8 cellular contexts compared by ENCODE assay signal in the genomic region with DNA sequence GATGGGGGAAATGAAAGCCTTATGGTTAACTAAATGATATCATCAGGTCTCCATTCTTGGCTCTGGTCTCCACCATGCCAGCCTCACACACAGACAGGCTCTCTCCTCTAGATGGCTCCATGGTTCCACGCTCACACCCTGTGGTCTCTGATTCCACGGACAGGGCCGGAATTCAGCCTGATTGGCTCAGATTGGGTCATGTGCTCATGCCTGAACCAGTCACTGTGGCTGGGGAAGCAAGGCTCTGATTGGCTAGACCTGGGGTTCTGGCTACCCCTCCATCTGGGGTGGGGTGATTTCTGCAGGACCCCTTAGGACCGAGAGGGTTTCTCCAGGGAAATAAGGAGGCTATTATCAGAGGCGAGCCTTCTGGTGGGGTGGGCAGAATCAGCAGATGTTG.
A peak's percentile ranks its signal among the peaks of the same experiment; 100 is the strongest.
DNase-seq lines count a peak whose midpoint lies in the region; ATAC-seq and TF ChIP-seq lines count a peak whose summit lies in the region.

No MANE protein-coding gene starts in this region.

- intact Hi-C loops in ovary (cut with DNase I), result loop anchor here in 1 of 4 donors (5.0 kb wide), 1 partner anchor 766 kb away; no protein-coding TSS in a partner anchor

- no peak for ATAC-seq in GM18517 (IDR thresholded peaks at IDR 0.05; ENCODE audit: unreplicated experiment)
- no peak for ATAC-seq in GM19328 (IDR thresholded peaks at IDR 0.05; ENCODE audit: unreplicated experiment)

- WGBS in ovary, 3 donors, result 57 to 59% (median 59%) methylated on average over 5 of the region's 5 CpGs

- no peaks in the 10 kb centered on the region for H3K27me3 ChIP-seq in ovary

- no peak overlapping the region for H3K27ac ChIP-seq in ovary

- no peak for TF ChIP-seq EP300 in ovary (IDR thresholded peaks at IDR 0.05)

- DNase-seq in COLO668 (lab: John Stamatoyannopoulos, UW; ENCODE audit: unreplicated experiment), result peak; percentile 66
- peak; percentile 8 for DNase-seq in GM19238 (ENCODE audit: insufficient read length, low spot score)
- peak; percentile 6 to 82 for DNase-seq in NCI-H526 (lab: John Stamatoyannopoulos, UW)
- DNase-seq in dermis blood vessel endothelial cell, result peak; percentile 87
- DNase-seq in medulla oblongata (ENCODE audit: extremely low spot score), result peak; percentile 39
- no peak for DNase-seq in ovary

- no peak for TF ChIP-seq CTCF in ovary (IDR thresholded peaks at IDR 0.05)

- H3K36me3 ChIP-seq in ovary, result no peaks in the 10 kb centered on the region

- H3K4me3 ChIP-seq in ovary, result no peak overlapping the region

- no peaks in the 10 kb centered on the region for H3K9me3 ChIP-seq in ovary

- TF ChIP-seq POLR2A in ovary (IDR thresholded peaks at IDR 0.05), result no peak

- no peaks in the 10 kb centered on the region for H3K4me1 ChIP-seq in ovary (ENCODE audit: insufficient read depth)

Comparison
In these comparisons a context has a peak if more than half of its experiments do, and no peak if none do; other contexts are left out.
1. DNase-seq: peak in COLO668 (single experiment), GM19238 (single experiment), NCI-H526 (2 of 2), dermis blood vessel endothelial cell (single experiment) and medulla oblongata (single experiment); none in ovary (0 of 5).